ENCODE assay signal across 9 cellular contexts in genomic region chr5:151682240-151682639, GRCh38. TPM values are rescaled to one million over a fixed set of nuclear protein-coding genes. Genes with fewer than 3 reads are reported as not detected.
DNase-seq lines count a peak whose midpoint lies in the region; TF ChIP-seq lines count a peak whose summit lies in the region.
"Had no signal": no experiment of that assay in that cellular context is flagged by ENCODE, and none has a peak within 500 bp of the region (broad histone marks: within the 10 kb centered on the region; RNA-seq: fewer than 3 reads in every experiment).

No MANE protein-coding gene starts in this region.

- H3K36me3 ChIP-seq in hepatocyte (replicated peaks; ENCODE audit: insufficient read depth, low read depth) (no peaks in the 10 kb centered on the region), spleen (peaks cover 0 to 13% (median 0%) of the 10 kb centered on the region in 6 donors), neuronal stem cell (replicated peaks in 1 of 2; ENCODE audit: control insufficient read depth in 2 of 2, insufficient read depth in 2 of 2, low read length in 2 of 2) (peaks cover 5 to 59% of the 10 kb centered on the region in 2 donors)

- intact Hi-C loops in spleen (cut with DNase I; ENCODE audit: low total_unique reads): no loop called here

- no peak overlapping the region for H2AK5ac ChIP-seq in neuronal stem cell (ENCODE audit: low read depth, low read length)

- no peak overlapping the region for H2BK15ac ChIP-seq in neuronal stem cell (ENCODE audit: low read length)

- no peak overlapping the region for H2BK12ac ChIP-seq in neuronal stem cell (ENCODE audit: low read length)

- H3K4me1 ChIP-seq in hepatocyte (ENCODE audit: insufficient read depth) (peaks cover 42% of the 10 kb centered on the region), spleen (peaks cover 17 to 86% (median 53%) of the 10 kb centered on the region in 6 donors), neuronal stem cell (ENCODE audit: control insufficient read depth in 2 of 2, insufficient read depth in 1 of 2, low read depth in 1 of 2, low read length in 2 of 2) (peaks cover 35 to 37% of the 10 kb centered on the region in 2 donors)

- TF ChIP-seq CTCF in hepatocyte (IDR thresholded peaks at IDR 0.05; ENCODE audit: poor library complexity) (no peak), spleen (IDR thresholded peaks at IDR 0.05 in 8 of 11, conservative IDR thresholded peaks at IDR 0.05 in 3 of 11) (no peak)

- H3K27ac ChIP-seq in hepatocyte (peak overlapping the region; percentile 99), spleen (peak overlapping the region in 7 of 8 donors; percentile 19 to 89 (median 79)), neuronal stem cell (replicated peaks; ENCODE audit: low read length) (no peak overlapping the region)

- no peak for TF ChIP-seq POLR2A in spleen (IDR thresholded peaks at IDR 0.05)

- peak overlapping the region; percentile 81 for H3K4me2 ChIP-seq in hepatocyte
- no peak overlapping the region for H3K4me2 ChIP-seq in neuronal stem cell (ENCODE audit: insufficient read depth, low read length, poor library complexity, severe bottlenecking)

- H2AFZ ChIP-seq in hepatocyte: no peak overlapping the region
- H2AFZ ChIP-seq in neuronal stem cell (ENCODE audit: low read length): no peak overlapping the region

- 71% methylated on average over 6 of the region's 6 CpGs for WGBS in hepatocyte (ENCODE audit: low lambda C conversion rate, missing lambda C conversion rate)
- 73 to 80% (median 76%) methylated on average over 6 of the region's 6 CpGs for WGBS in spleen, 5 donors
- WGBS in neuronal stem cell (ENCODE audit: extremely low coverage in 2 of 2, insufficient read length in 2 of 2, insufficient replicate concordance in 1 of 2), 2 donors: no CpG with 5 or more reads among the region's 6 CpGs

- no peaks in the 10 kb centered on the region for H3K9me3 ChIP-seq in hepatocyte (ENCODE audit: low read depth)
- H3K9me3 ChIP-seq in spleen: no peaks in the 10 kb centered on the region
- no peaks in the 10 kb centered on the region for H3K9me3 ChIP-seq in neuronal stem cell (replicated peaks in 1 of 2; ENCODE audit: control insufficient read depth in 2 of 2, insufficient read depth in 1 of 2, low read depth in 1 of 2, low read length in 2 of 2)

- H3K14ac ChIP-seq in neuronal stem cell (ENCODE audit: low read length): no peak overlapping the region

- H3K4me3 ChIP-seq in hepatocyte (peak overlapping the region; percentile 3), spleen (peak overlapping the region in 2 of 8 donors; percentile 1 to 2), neuronal stem cell (ENCODE audit: low read length in 2 of 2) (no peak overlapping the region)

- H3K79me1 ChIP-seq in neuronal stem cell (ENCODE audit: low read depth, low read length): peaks cover 6% of the 10 kb centered on the region

- H4K20me1 ChIP-seq in hepatocyte (ENCODE audit: insufficient read depth, poor library complexity, severe bottlenecking): peaks cover 53% of the 10 kb centered on the region

- no peak overlapping the region for H3K4ac ChIP-seq in neuronal stem cell (ENCODE audit: low read length)

- no peak overlapping the region for H2BK120ac ChIP-seq in neuronal stem cell (ENCODE audit: low read depth, low read length)

- no peaks in the 10 kb centered on the region for H3K9me2 ChIP-seq in hepatocyte (replicated peaks; ENCODE audit: insufficient read depth)

- DNase-seq in ELR (ENCODE audit: low read depth) (peak; percentile 53), amniotic epithelial cell (ENCODE audit: low read depth) (peak; percentile 42), hepatocyte (ENCODE audit: low spot score) (no peak), spleen (no peak), RPMI8226 (no peak), NCI-H2196 treated with DMSO at 0.1 percent for 48 hours (lab: John Stamatoyannopoulos, UW; ENCODE audit: unreplicated experiment) (no peak), neuronal stem cell (ENCODE audit: low spot score) (no peak), islet precursor cell (no peak)
- DNase-seq: CD4-positive, CD25-positive, alpha-beta regulatory T cell had no signal

- H3K27me3 ChIP-seq in hepatocyte (no peaks in the 10 kb centered on the region), spleen (replicated peaks in 1 of 7) (peaks cover 0 to 16% (median 0%) of the 10 kb centered on the region in 7 donors), neuronal stem cell (ENCODE audit: control insufficient read depth in 3 of 3, insufficient read depth in 3 of 3, low read depth in 1 of 3, low read length in 3 of 3) (no peaks in the 10 kb centered on the region)

- H3K18ac ChIP-seq in neuronal stem cell (ENCODE audit: low read length): no peak overlapping the region

- H3K9ac ChIP-seq in neuronal stem cell (ENCODE audit: low read depth, low read length, poor library complexity): no peak overlapping the region

- no peak overlapping the region for H4K91ac ChIP-seq in neuronal stem cell (ENCODE audit: low read depth, low read length, poor library complexity)

- no peak overlapping the region for H2BK5ac ChIP-seq in neuronal stem cell (ENCODE audit: low read length)

- peaks cover 88% of the 10 kb centered on the region for H3K79me2 ChIP-seq in hepatocyte

- H4K8ac ChIP-seq in neuronal stem cell (ENCODE audit: low read depth, low read length): no peak overlapping the region

- no peak overlapping the region for H3K23ac ChIP-seq in neuronal stem cell (ENCODE audit: low read depth, low read length, poor library complexity)

RNA-seq across cellular contexts. Expression of gene SPARC, which starts 4.5 kb away (rescaled TPM):
- total RNA-seq in hepatocyte (4,086 and 4,089 TPM in 2 replicates), spleen (100 to 1,000 TPM; 320 to 963 (median 552) TPM)
- polyA plus RNA-seq in hepatocyte (15,889 and 16,729 TPM in 2 replicates), spleen (100 to 1,000 TPM in 2 of 3 donors, 10 to 100 TPM in 1; 76.5 to 195 (median 135) TPM)
- polyA plus RNA-seq in neuronal stem cell (2013, experiment 1 of 2): 393 TPM
- polyA plus RNA-seq in neuronal stem cell (2013, experiment 2 of 2): 374 TPM
- polyA plus RNA-seq: CD4-positive, CD25-positive, alpha-beta regulatory T cell had no signal

Comparison
In these comparisons a context has a peak if more than half of its experiments do, and no peak if none do; other contexts are left out.
1. DNase-seq: peak in ELR (single experiment) and amniotic epithelial cell (single experiment); none in hepatocyte (single experiment), spleen (single experiment), RPMI8226 (single experiment), NCI-H2196 treated with DMSO at 0.1 percent for 48 hours (single experiment), neuronal stem cell (single experiment) and islet precursor cell (single experiment).